Comparison of ENCODE assay signal across 11 cellular contexts in the genomic region with DNA sequence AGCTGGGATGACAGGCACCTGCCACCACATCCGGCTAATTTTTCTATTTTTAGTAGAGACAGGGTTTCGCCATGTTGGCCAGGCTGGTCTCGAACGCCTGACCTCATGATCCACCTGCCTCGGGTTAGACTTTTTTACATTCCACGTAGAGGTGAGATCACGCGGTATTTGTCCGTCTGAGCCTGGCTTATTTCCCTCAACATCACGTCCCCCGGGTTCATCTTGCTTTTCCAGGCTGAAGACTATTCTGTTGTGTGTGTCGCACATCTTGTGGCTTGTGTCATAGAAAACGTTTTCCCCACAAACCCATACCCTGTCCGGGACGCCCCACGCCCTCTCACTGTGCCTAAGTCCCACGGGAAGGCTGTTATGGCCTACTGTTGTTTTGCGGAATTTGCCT.
DNase-seq lines count a peak whose midpoint lies in the region; ATAC-seq and TF ChIP-seq lines count a peak whose summit lies in the region.
"Had no signal": no experiment of that assay in that cellular context is flagged by ENCODE, and none has a peak within 500 bp of the region (broad histone marks: within the 10 kb centered on the region; RNA-seq: fewer than 3 reads in every experiment).

No MANE protein-coding gene starts in this region.

- ATAC-seq in HG03354 (IDR thresholded peaks at IDR 0.05; ENCODE audit: poor library complexity, severe bottlenecking, unreplicated experiment): peak; percentile 60
- ATAC-seq in activated CD8-positive, alpha-beta T cell treated with anti-CD3 and anti-CD28 coated beads, Interleukin-2, amount 10 ng/mL, durations not matched to agents 7 days and 5 days: peak; percentile 15
- ATAC-seq in stimulated activated naive CD8-positive, alpha-beta T cell treated with anti-CD3 and anti-CD28 coated beads, Interleukin-15, amount 100 ng/mL, for 72 hours: peak; percentile 51
- no peak for ATAC-seq in activated CD4-positive, CD25-positive, alpha-beta regulatory T cell treated with anti-CD3 and anti-CD28 coated beads, Interleukin-2, amount 50 U/mL, for 24 hours

- peak; percentile 24 for DNase-seq in activated naive CD4-positive, alpha-beta T cell treated with anti-CD3 and anti-CD28 coated beads, Interleukin-2, amount 10 ng/mL, durations not matched to agents 7 days and 5 days
- DNase-seq in activated naive CD4-positive, alpha-beta T cell treated with anti-CD3 and anti-CD28 coated beads, Interleukin-2, amount 50 U/mL, for 16 hours: no peak
- DNase-seq in activated CD8-positive, alpha-beta T cell treated with anti-CD3 and anti-CD28 coated beads, Interleukin-2, amount 10 ng/mL, durations not matched to agents 7 days and 5 days: no peak
- peak in 1 of 2 donors; percentile 30 for DNase-seq in stimulated activated naive CD8-positive, alpha-beta T cell treated with anti-CD3 and anti-CD28 coated beads, Interleukin-15, amount 100 ng/mL, for 72 hours
- no peak for DNase-seq in hepatocyte (ENCODE audit: low spot score)
- DNase-seq in NCI-H446 treated with DMSO at 0.1 percent for 48 hours (lab: John Stamatoyannopoulos, UW): no peak
- DNase-seq: activated CD8-positive, alpha-beta memory T cell treated with anti-CD3 and anti-CD28 coated beads for 24 hours; brain microvascular endothelial cell; H9 had no signal

- CTCF ChIA-PET in activated naive CD4-positive, alpha-beta T cell treated with anti-CD3 and anti-CD28 coated beads, Interleukin-2, amount 10 ng/mL, durations not matched to agents 7 days and 5 days (lab: Charles Lee): no interaction called here
- CTCF ChIA-PET in activated CD8-positive, alpha-beta T cell treated with anti-CD3 and anti-CD28 coated beads, Interleukin-2, amount 10 ng/mL, durations not matched to agents 7 days and 5 days (lab: Charles Lee): no interaction called here

- TF ChIP-seq CTCF in hepatocyte (IDR thresholded peaks at IDR 0.05; ENCODE audit: poor library complexity): no peak

- H3K4me3 ChIP-seq in hepatocyte: no peak overlapping the region

- H3K27me3 Mint-ChIP-seq in activated naive CD4-positive, alpha-beta T cell treated with anti-CD3 and anti-CD28 coated beads, Interleukin-2, amount 10 ng/mL, durations not matched to agents 7 days and 5 days: peaks cover 18% of the 10 kb centered on the region
- H3K27me3 Mint-ChIP-seq in activated CD8-positive, alpha-beta T cell treated with anti-CD3 and anti-CD28 coated beads, Interleukin-2, amount 10 ng/mL, durations not matched to agents 7 days and 5 days (ENCODE audit: low read depth): no peaks in the 10 kb centered on the region
- H3K27me3 Mint-ChIP-seq in stimulated activated naive CD8-positive, alpha-beta T cell treated with anti-CD3 and anti-CD28 coated beads, Interleukin-15, amount 100 ng/mL, for 72 hours: no peaks in the 10 kb centered on the region

- H3K36me3 Mint-ChIP-seq in activated naive CD4-positive, alpha-beta T cell treated with anti-CD3 and anti-CD28 coated beads, Interleukin-2, amount 10 ng/mL, durations not matched to agents 7 days and 5 days: no peaks in the 10 kb centered on the region
- no peaks in the 10 kb centered on the region for H3K36me3 Mint-ChIP-seq in activated CD8-positive, alpha-beta T cell treated with anti-CD3 and anti-CD28 coated beads, Interleukin-2, amount 10 ng/mL, durations not matched to agents 7 days and 5 days (ENCODE audit: low read depth)

- H4K20me1 ChIP-seq in hepatocyte (ENCODE audit: insufficient read depth, poor library complexity, severe bottlenecking): no peaks in the 10 kb centered on the region

- no peaks in the 10 kb centered on the region for H3K4me1 ChIP-seq in hepatocyte (ENCODE audit: insufficient read depth)

- no peak overlapping the region for H3K27ac ChIP-seq in hepatocyte
- H3K27ac ChIP-seq: brain microvascular endothelial cell had no signal

- H3K79me2 ChIP-seq in hepatocyte: no peaks in the 10 kb centered on the region

- peaks cover 26% of the 10 kb centered on the region for H3K4me1 Mint-ChIP-seq in activated naive CD4-positive, alpha-beta T cell treated with anti-CD3 and anti-CD28 coated beads, Interleukin-2, amount 10 ng/mL, durations not matched to agents 7 days and 5 days
- H3K4me1 Mint-ChIP-seq in activated CD8-positive, alpha-beta T cell treated with anti-CD3 and anti-CD28 coated beads, Interleukin-2, amount 10 ng/mL, durations not matched to agents 7 days and 5 days (ENCODE audit: low read depth): peaks cover 20% of the 10 kb centered on the region
- H3K4me1 Mint-ChIP-seq in stimulated activated naive CD8-positive, alpha-beta T cell treated with anti-CD3 and anti-CD28 coated beads, Interleukin-15, amount 100 ng/mL, for 72 hours: peaks cover 21% of the 10 kb centered on the region

- H3K27me3 ChIP-seq in hepatocyte: no peaks in the 10 kb centered on the region
- H3K27me3 ChIP-seq: brain microvascular endothelial cell had no signal

- H3K4me2 ChIP-seq in hepatocyte: no peak overlapping the region

- POLR2A ChIA-PET in activated CD8-positive, alpha-beta T cell treated with anti-CD3 and anti-CD28 coated beads, Interleukin-2, amount 10 ng/mL, durations not matched to agents 7 days and 5 days (lab: Charles Lee): no interaction called here

- no peaks in the 10 kb centered on the region for H3K9me2 ChIP-seq in hepatocyte (replicated peaks; ENCODE audit: insufficient read depth)

- H2AFZ ChIP-seq in hepatocyte: no peak overlapping the region

- no peaks in the 10 kb centered on the region for H3K36me3 ChIP-seq in hepatocyte (replicated peaks; ENCODE audit: insufficient read depth, low read depth)
- H3K36me3 ChIP-seq: brain microvascular endothelial cell had no signal

- peaks cover 4% of the 10 kb centered on the region for H3K9me3 Mint-ChIP-seq in activated naive CD4-positive, alpha-beta T cell treated with anti-CD3 and anti-CD28 coated beads, Interleukin-2, amount 10 ng/mL, durations not matched to agents 7 days and 5 days
- peaks cover 8% of the 10 kb centered on the region for H3K9me3 Mint-ChIP-seq in activated CD8-positive, alpha-beta T cell treated with anti-CD3 and anti-CD28 coated beads, Interleukin-2, amount 10 ng/mL, durations not matched to agents 7 days and 5 days (ENCODE audit: insufficient read depth)
- no peaks in the 10 kb centered on the region for H3K9me3 Mint-ChIP-seq in stimulated activated naive CD8-positive, alpha-beta T cell treated with anti-CD3 and anti-CD28 coated beads, Interleukin-15, amount 100 ng/mL, for 72 hours

- peak overlapping the region; percentile 41 for H3K4me3 Mint-ChIP-seq in activated naive CD4-positive, alpha-beta T cell treated with anti-CD3 and anti-CD28 coated beads, Interleukin-2, amount 10 ng/mL, durations not matched to agents 7 days and 5 days
- peak overlapping the region; percentile 29 for H3K4me3 Mint-ChIP-seq in activated CD8-positive, alpha-beta T cell treated with anti-CD3 and anti-CD28 coated beads, Interleukin-2, amount 10 ng/mL, durations not matched to agents 7 days and 5 days
- H3K4me3 Mint-ChIP-seq in stimulated activated naive CD8-positive, alpha-beta T cell treated with anti-CD3 and anti-CD28 coated beads, Interleukin-15, amount 100 ng/mL, for 72 hours: peak overlapping the region; percentile 75 to 76
- H3K4me3 Mint-ChIP-seq: H9 had no signal

- no peaks in the 10 kb centered on the region for H3K9me3 ChIP-seq in hepatocyte (ENCODE audit: low read depth)

- 87% methylated on average over 18 of the region's 18 CpGs for WGBS in hepatocyte (ENCODE audit: low lambda C conversion rate, missing lambda C conversion rate)

- peak overlapping the region; percentile 82 for H3K27ac Mint-ChIP-seq in activated naive CD4-positive, alpha-beta T cell treated with anti-CD3 and anti-CD28 coated beads, Interleukin-2, amount 10 ng/mL, durations not matched to agents 7 days and 5 days
- H3K27ac Mint-ChIP-seq in activated CD8-positive, alpha-beta T cell treated with anti-CD3 and anti-CD28 coated beads, Interleukin-2, amount 10 ng/mL, durations not matched to agents 7 days and 5 days: peak overlapping the region; percentile 7
- H3K27ac Mint-ChIP-seq in stimulated activated naive CD8-positive, alpha-beta T cell treated with anti-CD3 and anti-CD28 coated beads, Interleukin-15, amount 100 ng/mL, for 72 hours: peak overlapping the region; percentile 59 to 91

Comparison
In these comparisons a context has a peak if more than half of its experiments do, and no peak if none do; other contexts are left out.
1. H3K27ac Mint-ChIP-seq: peak in every context shown above with its lines; median percentile 82 in activated naive CD4-positive, alpha-beta T cell treated with anti-CD3 and anti-CD28 coated beads, Interleukin-2, amount 10 ng/mL, durations not matched to agents 7 days and 5 days; 75 in stimulated activated naive CD8-positive, alpha-beta T cell treated with anti-CD3 and anti-CD28 coated beads, Interleukin-15, amount 100 ng/mL, for 72 hours; 7 in activated CD8-positive, alpha-beta T cell treated with anti-CD3 and anti-CD28 coated beads, Interleukin-2, amount 10 ng/mL, durations not matched to agents 7 days and 5 days.
2. ATAC-seq: peak in HG03354 (single experiment), activated CD8-positive, alpha-beta T cell treated with anti-CD3 and anti-CD28 coated beads, Interleukin-2, amount 10 ng/mL, durations not matched to agents 7 days and 5 days (single experiment) and stimulated activated naive CD8-positive, alpha-beta T cell treated with anti-CD3 and anti-CD28 coated beads, Interleukin-15, amount 100 ng/mL, for 72 hours (single experiment); none in activated CD4-positive, CD25-positive, alpha-beta regulatory T cell treated with anti-CD3 and anti-CD28 coated beads, Interleukin-2, amount 50 U/mL, for 24 hours (0 of 2).
3. Peak in every context shown above with its lines, with median percentiles within 50 percentile points of each other: H3K4me3 Mint-ChIP-seq.